14 cellular contexts compared by ENCODE assay signal in genomic region chr10:12510566-12510965, GRCh38.
A peak's percentile ranks its signal among the peaks of the same experiment; 100 is the strongest.
DNase-seq lines count a peak whose midpoint lies in the region; ATAC-seq and TF ChIP-seq lines count a peak whose summit lies in the region.
"Had no signal": no experiment of that assay in that cellular context is flagged by ENCODE, and none has a peak within 500 bp of the region (broad histone marks: within the 10 kb centered on the region; RNA-seq: fewer than 3 reads in every experiment).

No MANE protein-coding gene starts in this region.

- no peak overlapping the region for H3K4ac ChIP-seq in mesenchymal stem cell (ENCODE audit: low read depth in 1 of 2, low read length in 2 of 2)

- H3K23ac ChIP-seq in mesenchymal stem cell (ENCODE audit: low read length in 2 of 2): no peak overlapping the region

- no peaks in the 10 kb centered on the region for H3K9me3 Mint-ChIP-seq in stimulated activated memory B cell treated with anti-CD40 and anti-IgM and Interleukin-4, amounts not matched to agents 10 μg/mL and 1 μg/mL and 100 μg/mL, for 72 hours
- H3K9me3 Mint-ChIP-seq: activated naive CD4-positive, alpha-beta T cell treated with anti-CD3 and anti-CD28 coated beads, Interleukin-2, amount 50 U/mL, for 72 hours had no signal

- no peak overlapping the region for H2AK5ac ChIP-seq in mesenchymal stem cell (ENCODE audit: low read length, severe bottlenecking)

- H3K27me3 ChIP-seq in mesenchymal stem cell (ENCODE audit: control insufficient read depth in 1 of 2, insufficient read depth in 1 of 2, low read length in 2 of 2): no peaks in the 10 kb centered on the region
- H3K27me3 ChIP-seq: esophagus muscularis mucosa had no signal

- no peak overlapping the region for H3K4me3 Mint-ChIP-seq in stimulated activated memory B cell treated with anti-CD40 and anti-IgM and Interleukin-4, amounts not matched to agents 10 μg/mL and 1 μg/mL and 100 μg/mL, for 72 hours
- H3K4me3 Mint-ChIP-seq: CD8-positive, alpha-beta memory T cell had no signal

- ATAC-seq in stimulated activated memory B cell treated with anti-CD40 and anti-IgM and Interleukin-4, amounts not matched to agents 10 μg/mL and 1 μg/mL and 100 μg/mL, for 72 hours: no peak
- ATAC-seq in HG03135 (IDR thresholded peaks at IDR 0.05; ENCODE audit: unreplicated experiment) (no peak), HG03045 (IDR thresholded peaks at IDR 0.05; ENCODE audit: unreplicated experiment) (no peak), GM18511 (IDR thresholded peaks at IDR 0.05; ENCODE audit: unreplicated experiment) (no peak)
- ATAC-seq: lower lobe of right lung had no signal

- H3K27me3 Mint-ChIP-seq in stimulated activated memory B cell treated with anti-CD40 and anti-IgM and Interleukin-4, amounts not matched to agents 10 μg/mL and 1 μg/mL and 100 μg/mL, for 72 hours: no peaks in the 10 kb centered on the region
- H3K27me3 Mint-ChIP-seq: CD8-positive, alpha-beta memory T cell had no signal

- in situ Hi-C loops in astrocyte of the cerebellum (cut with HindIII; ENCODE audit: low sequenced_read_pairs): no loop called here

- H3K9ac ChIP-seq in mesenchymal stem cell (ENCODE audit: low read length): no peak overlapping the region

- peak overlapping the region; percentile 43 for H3K27ac ChIP-seq in mesenchymal stem cell (ENCODE audit: low read length, poor library complexity, severe bottlenecking)
- H3K27ac ChIP-seq: esophagus muscularis mucosa, lower lobe of right lung had no signal

- no peak overlapping the region for H2BK12ac ChIP-seq in mesenchymal stem cell (ENCODE audit: low read length in 2 of 2)

- no peak overlapping the region for H2BK5ac ChIP-seq in mesenchymal stem cell (ENCODE audit: low read depth, low read length, poor library complexity, severe bottlenecking)

- 81% methylated on average over 8 of the region's 8 CpGs for WGBS in mesenchymal stem cell

- H3K14ac ChIP-seq in mesenchymal stem cell (ENCODE audit: low read length in 2 of 2): no peak overlapping the region

- no peaks in the 10 kb centered on the region for H3K9me3 ChIP-seq in mesenchymal stem cell (ENCODE audit: control insufficient read depth, low read length)
- H3K9me3 ChIP-seq: esophagus muscularis mucosa, lower lobe of right lung had no signal

- TF ChIP-seq CTCF in astrocyte of the cerebellum (IDR thresholded peaks at IDR 0.05; ENCODE audit: low read depth, low read length, missing control alignments): no peak

- peak overlapping the region; percentile 12 for H3K4me2 ChIP-seq in mesenchymal stem cell (ENCODE audit: low read length, poor library complexity, severe bottlenecking)

- H3K4me3 ChIP-seq in astrocyte of the cerebellum (ENCODE audit: low read depth, low read length): peak overlapping the region; percentile 4
- H3K4me3 ChIP-seq in mesenchymal stem cell (ENCODE audit: insufficient read depth in 1 of 2, low read depth in 1 of 2, low read length in 2 of 2): no peak overlapping the region
- H3K4me3 ChIP-seq: esophagus muscularis mucosa, lower lobe of right lung had no signal

- peaks cover 10% of the 10 kb centered on the region for H3K36me3 Mint-ChIP-seq in stimulated activated memory B cell treated with anti-CD40 and anti-IgM and Interleukin-4, amounts not matched to agents 10 μg/mL and 1 μg/mL and 100 μg/mL, for 72 hours
- H3K36me3 Mint-ChIP-seq: activated naive CD4-positive, alpha-beta T cell treated with anti-CD3 and anti-CD28 coated beads, Interleukin-2, amount 50 U/mL, for 72 hours had no signal

- DNase-seq in HT1080 (ENCODE audit: low read depth) (peak; percentile 68), astrocyte of the cerebellum (ENCODE audit: low read depth) (peak; percentile 27), mesenchymal stem cell (no peak)
- DNase-seq in activated naive CD4-positive, alpha-beta T cell treated with Interleukin-2 at 50 U/mL for 16 hours: no peak
- DNase-seq: CD8-positive, alpha-beta memory T cell; cortex of kidney; lower lobe of right lung; NCI-H2081 treated with DMSO at 0.1 percent for 48 hours had no signal

- H2BK120ac ChIP-seq in mesenchymal stem cell (ENCODE audit: low read depth, low read length): no peak overlapping the region

- no peak overlapping the region for H2AFZ ChIP-seq in mesenchymal stem cell (ENCODE audit: low read depth, low read length)

- H4K8ac ChIP-seq in mesenchymal stem cell (ENCODE audit: low read length): no peak overlapping the region

- peaks cover 41% of the 10 kb centered on the region for H3K79me1 ChIP-seq in mesenchymal stem cell (replicated peaks; ENCODE audit: low read length, poor library complexity, severe bottlenecking)

- H3K36me3 ChIP-seq in mesenchymal stem cell (ENCODE audit: control insufficient read depth in 1 of 2, insufficient read depth in 2 of 2, low read depth in 1 of 2, low read length in 2 of 2): no peaks in the 10 kb centered on the region
- H3K36me3 ChIP-seq: esophagus muscularis mucosa, lower lobe of right lung had no signal

- no peak overlapping the region for H2BK15ac ChIP-seq in mesenchymal stem cell (ENCODE audit: low read depth, poor library complexity, severe bottlenecking)

- peak overlapping the region; percentile 37 for H3K27ac Mint-ChIP-seq in stimulated activated memory B cell treated with anti-CD40 and anti-IgM and Interleukin-4, amounts not matched to agents 10 μg/mL and 1 μg/mL and 100 μg/mL, for 72 hours

- H3K4me1 ChIP-seq in mesenchymal stem cell (ENCODE audit: control insufficient read depth, insufficient read depth, low read depth, low read length): peaks cover 11% of the 10 kb centered on the region
- H3K4me1 ChIP-seq: lower lobe of right lung had no signal

- H3K4me1 Mint-ChIP-seq in stimulated activated memory B cell treated with anti-CD40 and anti-IgM and Interleukin-4, amounts not matched to agents 10 μg/mL and 1 μg/mL and 100 μg/mL, for 72 hours: peaks cover 72% of the 10 kb centered on the region

- no peak overlapping the region for H3K18ac ChIP-seq in mesenchymal stem cell (ENCODE audit: low read depth in 1 of 2, low read length in 2 of 2)

- no peak overlapping the region for H4K91ac ChIP-seq in mesenchymal stem cell (ENCODE audit: low read length)

Comparison
In these comparisons a context has a peak if more than half of its experiments do, and no peak if none do; other contexts are left out.
1. DNase-seq: peak in HT1080 (single experiment) and astrocyte of the cerebellum (single experiment); none in mesenchymal stem cell (single experiment) and activated naive CD4-positive, alpha-beta T cell treated with Interleukin-2 at 50 U/mL for 16 hours (single experiment).